ENCODE assay signal across 1 cellular context in the genomic region with DNA sequence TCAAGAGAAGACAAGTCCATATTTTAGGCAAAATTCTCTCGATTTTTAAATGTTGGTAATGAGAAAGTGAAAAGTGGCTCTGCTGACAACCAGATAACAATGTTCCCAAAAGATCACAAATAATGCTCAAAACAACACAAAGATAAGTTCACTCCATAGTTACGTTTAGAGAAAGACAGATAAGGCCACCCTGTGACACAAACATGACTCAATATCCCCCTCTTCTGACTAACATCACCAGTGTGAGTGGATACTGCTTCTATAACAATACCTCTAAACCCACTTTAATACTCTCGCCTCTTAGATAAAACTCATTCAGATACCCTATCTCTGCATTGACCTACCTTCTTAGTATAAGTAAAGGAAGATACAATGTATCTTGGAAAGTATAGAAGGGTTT.
A peak's percentile ranks its signal among the peaks of the same experiment; 100 is the strongest.
TF ChIP-seq lines count a peak whose summit lies in the region.

No MANE protein-coding gene starts in this region.

TF ChIP-seq in HepG2, 621 proteins besides CTCF, POLR2A, EP300 and RAD21:
- TF ChIP-seq STAG1 (CRISPR knock-in tag; IDR thresholded peaks at IDR 0.05) (peak; percentile 29; the same call in 1 of the 2 replicates), HNF4A (CRISPR knock-in tag; IDR thresholded peaks at IDR 0.05) (no peak), ZMYM3 (CRISPR knock-in tag; IDR thresholded peaks at IDR 0.05) (no peak)
TF ChIP-seq in HepG2: peak in this region for 1.
